ENCODE assay signal across 1 cellular context in genomic region chr10:6299234-6299633, GRCh38.
TF ChIP-seq lines count a peak whose summit lies in the region.

No MANE protein-coding gene starts in this region.

TF ChIP-seq in HepG2, 621 proteins besides CTCF, POLR2A, EP300 and RAD21 (continued from another document and continues in another):
- TF ChIP-seq ZNF691 (CRISPR knock-in tag; IDR thresholded peaks at IDR 0.05; ENCODE audit: borderline replicate concordance, low read depth) (0 out of 2 replicates have a peak, but pooled peaks have one; percentile 53), ATF3 (CRISPR knock-in tag; IDR thresholded peaks at IDR 0.05) (0 out of 2 replicates have a peak, but pooled peaks have one; percentile 44), MXD3 (CRISPR knock-in tag; IDR thresholded peaks at IDR 0.05) (no peak), KAT8 (CRISPR knock-in tag; IDR thresholded peaks at IDR 0.05) (no peak), MAF1 (CRISPR knock-in tag; IDR thresholded peaks at IDR 0.05; ENCODE audit: borderline replicate concordance) (no peak), SP5 (CRISPR knock-in tag; IDR thresholded peaks at IDR 0.05; ENCODE audit: borderline replicate concordance, low read depth) (no peak), THAP8 (CRISPR knock-in tag; IDR thresholded peaks at IDR 0.05; ENCODE audit: borderline replicate concordance) (no peak), ZNF710 (CRISPR knock-in tag; IDR thresholded peaks at IDR 0.05; ENCODE audit: borderline replicate concordance) (no peak), ZNF772 (CRISPR knock-in tag; IDR thresholded peaks at IDR 0.05) (no peak), ARNTL (CRISPR knock-in tag; IDR thresholded peaks at IDR 0.05) (peak; percentile 56; the same call in 1 of the 2 replicates), CC2D1A (CRISPR knock-in tag; IDR thresholded peaks at IDR 0.05) (no peak), IRF2 (CRISPR knock-in tag; IDR thresholded peaks at IDR 0.05) (0 out of 2 replicates have a peak, but pooled peaks have one; percentile 18), REPIN1 (CRISPR knock-in tag; IDR thresholded peaks at IDR 0.05; ENCODE audit: borderline replicate concordance, low read depth) (no peak), ARID5B (CRISPR knock-in tag; IDR thresholded peaks at IDR 0.05) (peak; percentile 84), ATF4 (CRISPR knock-in tag; IDR thresholded peaks at IDR 0.05) (no peak), ZNF12 (CRISPR knock-in tag; IDR thresholded peaks at IDR 0.05) (no peak), SOX13 (IDR thresholded peaks at IDR 0.05) (no peak), SOX13 (CRISPR knock-in tag; conservative IDR thresholded peaks at IDR 0.05 in 1 of 2, IDR thresholded peaks at IDR 0.05 in 1 of 2) (peak in 1 of 2 experiments; percentile 49; a peak in 1 of 4 replicates), ZNF788 (CRISPR knock-in tag; IDR thresholded peaks at IDR 0.05; ENCODE audit: borderline replicate concordance) (no peak), JUNB (CRISPR knock-in tag; IDR thresholded peaks at IDR 0.05; ENCODE audit: borderline replicate concordance) (0 out of 2 replicates have a peak, but pooled peaks have one; percentile 42), ZNF558 (CRISPR knock-in tag; IDR thresholded peaks at IDR 0.05; ENCODE audit: borderline replicate concordance) (no peak), PAWR (CRISPR knock-in tag; IDR thresholded peaks at IDR 0.05; ENCODE audit: borderline replicate concordance) (no peak), TFDP1 (CRISPR knock-in tag; IDR thresholded peaks at IDR 0.05; ENCODE audit: borderline replicate concordance) (0 out of 2 replicates have a peak, but pooled peaks have one; percentile 35), SALL2 (CRISPR knock-in tag; IDR thresholded peaks at IDR 0.05) (no peak), SNAPC4 (CRISPR knock-in tag; IDR thresholded peaks at IDR 0.05) (no peak), ZNF124 (CRISPR knock-in tag; IDR thresholded peaks at IDR 0.05) (no peak), SMAD1 (CRISPR knock-in tag; IDR thresholded peaks at IDR 0.05; ENCODE audit: borderline replicate concordance, low read depth) (no peak), FOXJ3 (CRISPR knock-in tag; IDR thresholded peaks at IDR 0.05; ENCODE audit: borderline replicate concordance) (no peak), ZHX2 (IDR thresholded peaks at IDR 0.05; ENCODE audit: low read depth) (peak; percentile 62; the same call in 1 of the 2 replicates), ZHX2 (CRISPR knock-in tag; IDR thresholded peaks at IDR 0.05; ENCODE audit: borderline replicate concordance) (no peak), ZNF468 (CRISPR knock-in tag; IDR thresholded peaks at IDR 0.05) (no peak), ZNF512 (CRISPR knock-in tag; IDR thresholded peaks at IDR 0.05) (no peak)
